Comparison of ENCODE assay signal across 8 cellular contexts in the genomic region with DNA sequence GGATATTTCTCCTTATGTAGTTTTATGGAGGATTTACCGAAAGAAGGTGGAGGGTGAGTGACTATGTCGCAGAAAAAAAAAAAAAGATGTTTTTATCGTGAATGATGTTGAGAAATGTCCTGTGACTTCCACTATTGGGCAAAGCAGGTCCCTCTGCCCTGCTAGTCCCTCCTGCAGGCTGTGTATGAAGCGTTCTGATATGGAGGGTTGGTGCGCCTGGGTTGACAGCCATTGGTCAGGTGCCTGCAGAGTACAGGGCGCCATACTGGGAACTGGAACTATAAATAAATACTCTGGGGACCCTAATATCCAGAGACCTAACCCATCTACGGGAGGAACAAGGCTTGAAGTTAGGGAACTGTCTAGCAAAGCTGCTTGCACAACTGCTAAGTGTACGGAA. TPM values are rescaled to one million over a fixed set of nuclear protein-coding genes. Genes with fewer than 3 reads are reported as not detected.
DNase-seq lines count a peak whose midpoint lies in the region; ATAC-seq and TF ChIP-seq lines count a peak whose summit lies in the region.

No MANE protein-coding gene starts in this region.

- no peaks in the 10 kb centered on the region for H3K9me3 Mint-ChIP-seq in Calu3 (ENCODE audit: low read depth, unreplicated experiment)
- H3K9me3 Mint-ChIP-seq in dendritic cell treated with granulocyte-macrophage colony-stimulating factor and Interleukin-4, amounts not matched to agents 40 ng/mL and 50 ng/mL, for 4 days = no peaks in the 10 kb centered on the region

- H3K27ac Mint-ChIP-seq in Calu3 (ENCODE audit: unreplicated experiment) = no peak overlapping the region
- peak overlapping the region; percentile 97 for H3K27ac Mint-ChIP-seq in dendritic cell treated with granulocyte-macrophage colony-stimulating factor and Interleukin-4, amounts not matched to agents 40 ng/mL and 50 ng/mL, for 4 days

- intact Hi-C loops in Calu3 (cut with micrococcal nuclease; ENCODE audit: unreplicated experiment) = no loop called here
- intact Hi-C loops in dendritic cell treated with granulocyte-macrophage colony-stimulating factor and Interleukin-4, amounts not matched to agents 40 ng/mL and 50 ng/mL, for 4 days (cut with micrococcal nuclease) = loop anchor here (2.0 to 5.0 kb wide), 2 partner anchors 18 to 36 kb away; a partner anchor contains a TSS
- intact Hi-C loops in psoas muscle (cut with DNase I) = no loop called here
- intact Hi-C loops in left colon (cut with DNase I, micrococcal nuclease) = no loop called here

- H3K9me3 ChIP-seq in psoas muscle = no peaks in the 10 kb centered on the region

- TF ChIP-seq CTCF in Calu3 (IDR thresholded peaks at IDR 0.05; ENCODE audit: unreplicated experiment) (no peak), psoas muscle (IDR thresholded peaks at IDR 0.05) (no peak)

- ATAC-seq in psoas muscle (no peak), left colon (no peak), HG03196 (IDR thresholded peaks at IDR 0.05; ENCODE audit: unreplicated experiment) (no peak)

- peak overlapping the region; percentile 82 for H3K4me3 ChIP-seq in psoas muscle

- H3K27me3 Mint-ChIP-seq in Calu3 (ENCODE audit: unreplicated experiment) = no peaks in the 10 kb centered on the region
- H3K27me3 Mint-ChIP-seq in dendritic cell treated with granulocyte-macrophage colony-stimulating factor and Interleukin-4, amounts not matched to agents 40 ng/mL and 50 ng/mL, for 4 days = no peaks in the 10 kb centered on the region

- H3K4me1 Mint-ChIP-seq in Calu3 (ENCODE audit: low read depth, unreplicated experiment) = peaks cover 13% of the 10 kb centered on the region
- H3K4me1 Mint-ChIP-seq in dendritic cell treated with granulocyte-macrophage colony-stimulating factor and Interleukin-4, amounts not matched to agents 40 ng/mL and 50 ng/mL, for 4 days (ENCODE audit: low read depth) = peaks cover 62% of the 10 kb centered on the region

- WGBS in psoas muscle, 3 donors = 77 to 78% (median 77%) methylated on average over 8 of the region's 8 CpGs

- CTCF ChIA-PET in Calu3 (lab: Charles Lee) = no interaction called here

- H3K27ac ChIP-seq in psoas muscle = no peak overlapping the region

- no peaks in the 10 kb centered on the region for H3K36me3 ChIP-seq in psoas muscle (ENCODE audit: insufficient read depth in 1 of 2, low read depth in 1 of 2)

- no peaks in the 10 kb centered on the region for H3K4me1 ChIP-seq in psoas muscle

- peaks cover 0 to 26% (median 11%) of the 10 kb centered on the region in 3 donors for H3K27me3 ChIP-seq in psoas muscle (ENCODE audit: insufficient read depth in 3 of 3, low read length in 2 of 3)

- TSS peak; percentile 26 for BruUV-seq in Calu3 (replicated peaks; lab: Mats Ljungman, UMichigan)

- peak overlapping the region; percentile 89 for H3K4me3 Mint-ChIP-seq in Calu3 (ENCODE audit: low read depth, unreplicated experiment)
- H3K4me3 Mint-ChIP-seq in dendritic cell treated with granulocyte-macrophage colony-stimulating factor and Interleukin-4, amounts not matched to agents 40 ng/mL and 50 ng/mL, for 4 days = peak overlapping the region; percentile 96

- H3K36me3 Mint-ChIP-seq in Calu3 (ENCODE audit: insufficient read depth, unreplicated experiment) = peaks cover 23% of the 10 kb centered on the region
- H3K36me3 Mint-ChIP-seq in dendritic cell treated with granulocyte-macrophage colony-stimulating factor and Interleukin-4, amounts not matched to agents 40 ng/mL and 50 ng/mL, for 4 days (ENCODE audit: low read depth) = peaks cover 41% of the 10 kb centered on the region

- DNase-seq in Calu3 (no peak), NOMO-1 treated with DMSO at 0.1 percent for 48 hours (lab: John Stamatoyannopoulos, UW; ENCODE audit: unreplicated experiment) (peak; percentile 61), psoas muscle (no peak), left colon (no peak), pons (ENCODE audit: low spot score) (no peak), glomerular visceral epithelial cell (ENCODE audit: extremely low spot score) (no peak)

RNA-seq across cellular contexts. Expression of a gene that starts 1.5 kb away (rescaled TPM):
- total RNA-seq in Calu3 (2022) (14.1 and 18.0 TPM in 2 replicates), psoas muscle (1 to 10 TPM; 2.9 to 3.7 (median 3.3) TPM), left colon (10 to 100 TPM; 15.7 to 18.5 TPM)
- polyA plus RNA-seq in psoas muscle = 1 to 10 TPM in 1 of 3 donors, under 1 TPM in 2; 0.93 to 1.8 (median 0.97) TPM

RNA-seq across cellular contexts. Expression of a gene that starts 34.9 kb away (rescaled TPM):
- total RNA-seq in Calu3 (2022) (0.21 and 0.42 TPM in 2 replicates), psoas muscle (under 1 TPM; 0.28 to 0.80 (median 0.64) TPM), left colon (under 1 TPM; 0.15 to 0.42 TPM)
- polyA plus RNA-seq in psoas muscle = under 1 TPM; 0.03 to 0.14 (median 0.09) TPM
